ENCODE assay signal across 1 cellular context in the genomic region with DNA sequence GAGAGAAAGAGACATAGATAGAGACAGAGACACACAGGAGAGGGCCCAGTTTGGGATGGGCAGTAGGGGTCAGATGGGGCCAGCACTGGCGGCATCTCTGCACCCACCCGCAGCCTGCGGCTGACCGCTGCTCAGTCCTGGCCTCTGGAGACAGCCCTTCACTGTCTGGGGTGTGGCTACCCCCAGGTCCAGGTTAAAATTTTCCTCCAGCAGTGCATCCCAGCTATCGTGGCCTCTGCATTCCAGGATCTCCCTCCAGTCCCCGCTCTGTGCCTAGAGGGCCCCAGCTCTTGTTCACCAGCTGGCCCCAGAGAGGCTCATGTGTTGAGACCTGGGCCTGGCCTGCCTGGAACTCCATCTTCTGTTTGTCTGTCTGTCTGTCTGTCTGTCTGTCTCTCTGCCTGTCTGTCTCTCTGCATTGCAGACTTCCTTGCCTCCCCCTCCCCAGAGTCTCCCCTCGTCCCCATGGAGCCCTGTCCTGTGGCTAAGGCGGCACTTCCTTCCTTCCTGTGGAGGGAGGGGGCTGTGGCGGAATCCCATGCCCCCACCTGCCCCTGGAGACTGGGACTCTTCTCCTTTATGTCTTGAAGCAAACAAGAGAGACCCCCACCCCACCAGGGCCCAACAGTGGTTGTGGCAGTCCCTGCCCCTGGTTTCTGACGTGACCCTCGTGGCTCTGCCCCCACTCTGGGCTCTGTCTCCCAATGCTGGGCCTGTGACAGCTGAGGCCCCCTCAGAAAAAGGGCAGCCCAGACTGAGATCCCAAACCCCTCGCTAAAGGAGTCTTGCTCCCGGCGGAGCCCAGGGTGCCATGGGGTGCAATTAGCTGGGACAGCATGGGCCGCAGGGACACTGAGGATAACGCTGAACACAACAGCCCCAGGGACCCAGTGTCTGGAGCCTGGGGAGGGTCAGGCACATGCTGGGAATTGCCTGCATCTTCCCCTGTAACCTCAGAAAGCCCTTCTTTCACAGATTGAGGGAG.
TF ChIP-seq lines count a peak whose summit lies in the region.

No MANE protein-coding gene starts in this region.

TF ChIP-seq in H1, 55 proteins besides CTCF, POLR2A, EP300 and RAD21:
- TF ChIP-seq PHF8 (conservative IDR thresholded peaks at IDR 0.05; ENCODE audit: low read depth, low read length) (no peak), SRF (IDR thresholded peaks at IDR 0.05; ENCODE audit: low read depth, low read length) (no peak), ATF3 (IDR thresholded peaks at IDR 0.05; ENCODE audit: insufficient read depth, low read depth, low read length) (no peak), BRCA1 (IDR thresholded peaks at IDR 0.05; ENCODE audit: low read depth, low read length) (no peak), KDM4A (IDR thresholded peaks at IDR 0.05; ENCODE audit: low read depth, low read length, severe bottlenecking) (no peak), EGR1 (IDR thresholded peaks at IDR 0.05; ENCODE audit: borderline replicate concordance, low read depth, low read length) (no peak), EZH2 (IDR thresholded peaks at IDR 0.05; ENCODE audit: low read depth, low read length, severe bottlenecking) (no peak), RBBP5 (IDR thresholded peaks at IDR 0.05; ENCODE audit: borderline replicate concordance, low read depth, low read length) (no peak), SIN3A (conservative IDR thresholded peaks at IDR 0.05 in 1 of 2, IDR thresholded peaks at IDR 0.05 in 1 of 2; ENCODE audit: low read depth in 1 of 2, low read length in 2 of 2) (no peak), CTBP2 (IDR thresholded peaks at IDR 0.05; ENCODE audit: borderline replicate concordance, insufficient read depth, insufficient read length, low read length) (no peak), JUND (IDR thresholded peaks at IDR 0.05; ENCODE audit: low read length) (no peak), RFX5 (IDR thresholded peaks at IDR 0.05; ENCODE audit: borderline replicate concordance, low read depth, low read length) (no peak), MAFK (IDR thresholded peaks at IDR 0.05; ENCODE audit: low read depth, low read length) (no peak), SUZ12 (IDR thresholded peaks at IDR 0.05; ENCODE audit: low read length) (no peak), JUN (IDR thresholded peaks at IDR 0.05; ENCODE audit: low read depth, low read length) (no peak), RNF2 (IDR thresholded peaks at IDR 0.05; ENCODE audit: borderline replicate concordance, low read depth, low read length, missing control alignments, poor library complexity, severe bottlenecking) (no peak), MAX (IDR thresholded peaks at IDR 0.05) (no peak)
- TF ChIP-seq, protein P1, sequence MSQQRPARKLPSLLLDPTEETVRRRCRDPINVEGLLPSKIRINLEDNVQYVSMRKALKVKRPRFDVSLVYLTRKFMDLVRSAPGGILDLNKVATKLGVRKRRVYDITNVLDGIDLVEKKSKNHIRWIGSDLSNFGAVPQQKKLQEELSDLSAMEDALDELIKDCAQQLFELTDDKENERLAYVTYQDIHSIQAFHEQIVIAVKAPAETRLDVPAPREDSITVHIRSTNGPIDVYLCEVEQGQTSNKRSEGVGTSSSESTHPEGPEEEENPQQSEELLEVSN (IDR thresholded peaks at IDR 0.05), result no peak
